ENCODE assay signal across 25 cellular contexts in genomic region chr5:106093149-106093548, GRCh38.
A peak's percentile ranks its signal among the peaks of the same experiment; 100 is the strongest.
DNase-seq lines count a peak whose midpoint lies in the region; FAIRE-seq and TF ChIP-seq lines count a peak whose summit lies in the region.
"Had no signal": no experiment of that assay in that cellular context is flagged by ENCODE, and none has a peak within 500 bp of the region (broad histone marks: within the 10 kb centered on the region; RNA-seq: fewer than 3 reads in every experiment).

No MANE protein-coding gene starts in this region.

- H3K27me3 ChIP-seq in breast epithelium (no peaks in the 10 kb centered on the region), bronchial epithelial cell (ENCODE audit: control insufficient read depth, insufficient read depth, low read length) (no peaks in the 10 kb centered on the region), trophoblast cell (ENCODE audit: insufficient read depth, low read length) (no peaks in the 10 kb centered on the region)
- H3K27me3 ChIP-seq: BLaER1 treated with 17β-estradiol and CSF1 and Interleukin-3, amounts not matched to agents 10 nM and 100 nM had no signal

- H3K4ac ChIP-seq in trophoblast cell (ENCODE audit: low read depth, low read length), result peak overlapping the region; percentile 27

- H3K14ac ChIP-seq in trophoblast cell (ENCODE audit: low read length), result peak overlapping the region; percentile 8

- peak overlapping the region; percentile 84 for H2BK5ac ChIP-seq in trophoblast cell (ENCODE audit: low read depth, low read length, poor library complexity)

- H3K36me3 Mint-ChIP-seq in MCF 10A (ENCODE audit: insufficient read depth, unreplicated experiment), result no peaks in the 10 kb centered on the region

- BruUV-seq in MCF 10A (replicated peaks; lab: Mats Ljungman, UMichigan), result no TSS peak

- no CpG with 5 or more reads among the region's 1 CpG for WGBS in trophoblast cell (ENCODE audit: extremely low coverage, insufficient coverage, insufficient read length)
- WGBS in lower leg skin, 2 donors, result 63 to 88% methylated on average over 1 of the region's 1 CpG

- H3K4me1 Mint-ChIP-seq in MCF 10A (ENCODE audit: insufficient read depth, unreplicated experiment), result peaks cover 15% of the 10 kb centered on the region

- CTCF ChIA-PET in MCF 10A (lab: Yijun Ruan, JAX), result no interaction called here

- no peak overlapping the region for H3K27ac Mint-ChIP-seq in MCF 10A (ENCODE audit: low read depth, unreplicated experiment)
- H3K27ac Mint-ChIP-seq: CD4-positive, alpha-beta T cell had no signal

- intact Hi-C loops in MCF 10A (cut with micrococcal nuclease), result no loop called here
- intact Hi-C loops in breast epithelium (cut with DNase I; ENCODE audit: low total_unique reads), result no loop called here
- intact Hi-C loops in lower leg skin (cut with DNase I; ENCODE audit: low total_unique reads), result no loop called here

- TF ChIP-seq POLR2A in breast epithelium (IDR thresholded peaks at IDR 0.05) (no peak), lower leg skin (IDR thresholded peaks at IDR 0.05) (no peak)

- H3K36me3 ChIP-seq in breast epithelium, result no peaks in the 10 kb centered on the region
- no peaks in the 10 kb centered on the region for H3K36me3 ChIP-seq in bronchial epithelial cell (ENCODE audit: control insufficient read depth, insufficient read depth, low read length)
- H3K36me3 ChIP-seq in trophoblast cell (ENCODE audit: control insufficient read depth in 1 of 2, insufficient read depth in 2 of 2, low read length in 2 of 2), result no peaks in the 10 kb centered on the region
- H3K36me3 ChIP-seq: BLaER1 treated with 17β-estradiol and CSF1 and Interleukin-3, amounts not matched to agents 10 nM and 100 nM had no signal

- no peak overlapping the region for H3K4me2 ChIP-seq in trophoblast cell (ENCODE audit: low read length)
- H3K4me2 ChIP-seq: BLaER1 treated with 17β-estradiol and CSF1 and Interleukin-3, amounts not matched to agents 10 nM and 100 nM had no signal

- no peak overlapping the region for H3K4me3 ChIP-seq in breast epithelium
- no peak overlapping the region for H3K4me3 ChIP-seq in bronchial epithelial cell (ENCODE audit: low read depth, low read length)
- no peak overlapping the region for H3K4me3 ChIP-seq in trophoblast cell (ENCODE audit: low read depth, low read length)
- no peak overlapping the region for H3K4me3 ChIP-seq in lower leg skin (ENCODE audit: low read depth, poor library complexity, severe bottlenecking)
- H3K4me3 ChIP-seq: A549; BLaER1 treated with 17β-estradiol and CSF1 and Interleukin-3, amounts not matched to agents 10 nM and 100 nM; GM12878 had no signal

- H3K9me3 ChIP-seq in breast epithelium (no peaks in the 10 kb centered on the region), trophoblast cell (ENCODE audit: insufficient read depth, low read depth, low read length) (no peaks in the 10 kb centered on the region)
- H3K9me3 ChIP-seq: A549; BLaER1 treated with 17β-estradiol and CSF1 and Interleukin-3, amounts not matched to agents 10 nM and 100 nM had no signal

- no peak overlapping the region for H3K23ac ChIP-seq in trophoblast cell (ENCODE audit: low read length)

- H3K27ac ChIP-seq in breast epithelium, result no peak overlapping the region
- peak overlapping the region; percentile 69 for H3K27ac ChIP-seq in trophoblast cell (ENCODE audit: low read depth, low read length)
- H3K27ac ChIP-seq: A549; BLaER1 treated with 17β-estradiol and CSF1 and Interleukin-3, amounts not matched to agents 10 nM and 100 nM; HL-60 had no signal

- H4K12ac ChIP-seq in trophoblast cell (ENCODE audit: low read depth, low read length), result no peak overlapping the region

- no peak overlapping the region for H2AK5ac ChIP-seq in trophoblast cell (ENCODE audit: low read length)

- DNase-seq in MCF 10A (ENCODE audit: unreplicated experiment), result peak; percentile 19
- no peak for DNase-seq in breast epithelium (ENCODE audit: low spot score in 2 of 2)
- DNase-seq in NCI-H69 (lab: John Stamatoyannopoulos, UW), result peak; percentile 78
- peak; percentile 35 for DNase-seq in bronchial epithelial cell (ENCODE audit: low read depth)
- DNase-seq in trophoblast cell, result no peak
- DNase-seq in NCI-H2196 treated with DMSO at 0.1 percent for 48 hours (lab: John Stamatoyannopoulos, UW; ENCODE audit: unreplicated experiment), result no peak
- DNase-seq in lower leg skin (ENCODE audit: low spot score in 2 of 2), result no peak
- DNase-seq in cerebellar nuclear complex (lab: John Stamatoyannopoulos, UW), result no peak
- DNase-seq: AML-193; CD4-positive, alpha-beta T cell; EL; GDM1; Karpas-422; MM.1S; NCI-H187 treated with DMSO at 0.1 percent for 48 hours; NCI-H2107; NCI-H2227 treated with DMSO at 0.1 percent for 48 hours; NCI-H526 treated with DMSO at 0.1 percent for 48 hours; PC-3; T-helper 2 cell had no signal

- no peak overlapping the region for H3K4me3 Mint-ChIP-seq in MCF 10A (ENCODE audit: unreplicated experiment)
- H3K4me3 Mint-ChIP-seq: CD4-positive, alpha-beta T cell had no signal

- H3K18ac ChIP-seq in trophoblast cell (ENCODE audit: low read length), result no peak overlapping the region

- FAIRE-seq in bronchial epithelial cell (lab: Jason Lieb, UNC), result no peak
- FAIRE-seq: A549, D721Med, GM12878 had no signal

- H3K9me3 Mint-ChIP-seq in MCF 10A (ENCODE audit: unreplicated experiment), result no peaks in the 10 kb centered on the region

- peak overlapping the region; percentile 85 for H2BK120ac ChIP-seq in trophoblast cell (ENCODE audit: insufficient read depth, low read length, poor library complexity)

- peaks cover 5% of the 10 kb centered on the region for H3K79me1 ChIP-seq in trophoblast cell (ENCODE audit: low read length)

- no peak overlapping the region for H3K9ac ChIP-seq in trophoblast cell (ENCODE audit: low read length)
- H3K9ac ChIP-seq: BLaER1 treated with 17β-estradiol and CSF1 and Interleukin-3, amounts not matched to agents 10 nM and 100 nM had no signal

- H3K27me3 Mint-ChIP-seq in MCF 10A (ENCODE audit: insufficient read depth, unreplicated experiment), result no peaks in the 10 kb centered on the region
- H3K27me3 Mint-ChIP-seq: CD4-positive, alpha-beta T cell had no signal

- no peak overlapping the region for H4K8ac ChIP-seq in trophoblast cell (ENCODE audit: low read depth, low read length)

- H3K79me2 ChIP-seq in trophoblast cell (ENCODE audit: control insufficient read depth, insufficient read depth, low read length, poor library complexity), result no peaks in the 10 kb centered on the region

- peak overlapping the region; percentile 43 for H4K91ac ChIP-seq in trophoblast cell (ENCODE audit: low read depth, low read length)

- peak overlapping the region; percentile 79 for H2BK12ac ChIP-seq in trophoblast cell (ENCODE audit: low read length)

- POLR2A ChIA-PET in MCF 10A (lab: Yijun Ruan, JAX), result no interaction called here

- H2AFZ ChIP-seq in trophoblast cell (ENCODE audit: insufficient read depth, low read length, poor library complexity), result no peak overlapping the region

- no peak for TF ChIP-seq CTCF in MCF 10A (IDR thresholded peaks at IDR 0.05; ENCODE audit: unreplicated experiment)
- TF ChIP-seq CTCF in breast epithelium (IDR thresholded peaks at IDR 0.05), result no peak
- TF ChIP-seq CTCF in bronchial epithelial cell (IDR thresholded peaks at IDR 0.05; ENCODE audit: insufficient read depth, low read length, severe bottlenecking), result no peak
- no peak for TF ChIP-seq CTCF in lower leg skin (IDR thresholded peaks at IDR 0.05)

- H3K4me1 ChIP-seq in breast epithelium (no peaks in the 10 kb centered on the region), trophoblast cell (ENCODE audit: control insufficient read depth in 1 of 2, insufficient read depth in 2 of 2, low read length in 2 of 2) (peaks cover 4% of the 10 kb centered on the region in 2 experiments)
- H3K4me1 ChIP-seq: A549; BLaER1 treated with 17β-estradiol and CSF1 and Interleukin-3, amounts not matched to agents 10 nM and 100 nM had no signal

Comparison
In these comparisons a context has a peak if more than half of its experiments do, and no peak if none do; other contexts are left out.
1. DNase-seq: peak in MCF 10A (single experiment), NCI-H69 (single experiment) and bronchial epithelial cell (single experiment); none in breast epithelium (0 of 2), trophoblast cell (0 of 2), NCI-H2196 treated with DMSO at 0.1 percent for 48 hours (single experiment), lower leg skin (0 of 2) and cerebellar nuclear complex (0 of 2).